8 cellular contexts compared by ENCODE assay signal in genomic region chr19:18000981-18001836, GRCh38. TPM values are rescaled to one million over a fixed set of nuclear protein-coding genes. Genes with fewer than 3 reads are reported as not detected.
DNase-seq lines count a peak whose midpoint lies in the region; ATAC-seq and TF ChIP-seq lines count a peak whose summit lies in the region.

No MANE protein-coding gene starts in this region.

- ATAC-seq in HG02610 (IDR thresholded peaks at IDR 0.05; ENCODE audit: unreplicated experiment) (peak; percentile 64), HG03520 (IDR thresholded peaks at IDR 0.05; ENCODE audit: unreplicated experiment) (no peak)

- peak overlapping the region; percentile 63 for H3K4me3 ChIP-seq in kidney epithelial cell (ENCODE audit: low read depth, low read length)

- peaks cover 2% of the 10 kb centered on the region for H3K27me3 ChIP-seq in kidney epithelial cell (ENCODE audit: control insufficient read depth, insufficient read depth, low read length)

- H3K36me3 ChIP-seq in kidney epithelial cell (ENCODE audit: control insufficient read depth, insufficient read depth, low read length), result no peaks in the 10 kb centered on the region

- peak; percentile 94 for DNase-seq in GM10266 (ENCODE audit: extremely low spot score)
- DNase-seq in NCI-H2029 treated with DMSO at 0.1 percent for 48 hours (lab: John Stamatoyannopoulos, UW), result peak; percentile 31
- DNase-seq in activated CD4-positive, CD25-positive, alpha-beta regulatory T cell treated with anti-CD3 and anti-CD28 coated beads, Interleukin-2, amount 50 U/mL, for 16 hours (ENCODE audit: low read depth, low spot score), result peak; percentile 80
- DNase-seq in central memory CD4-positive, alpha-beta T cell, result peak; percentile 98
- no peak for DNase-seq in kidney epithelial cell (ENCODE audit: low read depth)
- DNase-seq in stimulated activated CD4-positive, alpha-beta T cell treated with anti-CD3 and anti-CD28 coated beads, Interleukin-1b, Interleukin-23, amount 100 ng/mL, for 1 hour (ENCODE audit: low read depth in 2 of 2), result peak; percentile 73 to 84

- TF ChIP-seq CTCF in GM10266 (IDR thresholded peaks at IDR 0.05; ENCODE audit: control insufficient read depth, insufficient read depth, low read depth, missing control alignments) (no peak), kidney epithelial cell (IDR thresholded peaks at IDR 0.05; ENCODE audit: insufficient read depth, low read length, poor library complexity, severe bottlenecking) (no peak)

RNA-seq across cellular contexts. Expression of gene ARRDC2, which starts 6.8 kb away (rescaled TPM):
- total RNA-seq in kidney epithelial cell, result 8.4 and 12.5 TPM in 2 replicates

RNA-seq across cellular contexts. Expression of gene KCNN1, which starts 34.3 kb away (rescaled TPM):
- total RNA-seq in kidney epithelial cell, result 2.3 and 4.7 TPM in 2 replicates
